ENCODE assay signal across 8 cellular contexts in the genomic region with DNA sequence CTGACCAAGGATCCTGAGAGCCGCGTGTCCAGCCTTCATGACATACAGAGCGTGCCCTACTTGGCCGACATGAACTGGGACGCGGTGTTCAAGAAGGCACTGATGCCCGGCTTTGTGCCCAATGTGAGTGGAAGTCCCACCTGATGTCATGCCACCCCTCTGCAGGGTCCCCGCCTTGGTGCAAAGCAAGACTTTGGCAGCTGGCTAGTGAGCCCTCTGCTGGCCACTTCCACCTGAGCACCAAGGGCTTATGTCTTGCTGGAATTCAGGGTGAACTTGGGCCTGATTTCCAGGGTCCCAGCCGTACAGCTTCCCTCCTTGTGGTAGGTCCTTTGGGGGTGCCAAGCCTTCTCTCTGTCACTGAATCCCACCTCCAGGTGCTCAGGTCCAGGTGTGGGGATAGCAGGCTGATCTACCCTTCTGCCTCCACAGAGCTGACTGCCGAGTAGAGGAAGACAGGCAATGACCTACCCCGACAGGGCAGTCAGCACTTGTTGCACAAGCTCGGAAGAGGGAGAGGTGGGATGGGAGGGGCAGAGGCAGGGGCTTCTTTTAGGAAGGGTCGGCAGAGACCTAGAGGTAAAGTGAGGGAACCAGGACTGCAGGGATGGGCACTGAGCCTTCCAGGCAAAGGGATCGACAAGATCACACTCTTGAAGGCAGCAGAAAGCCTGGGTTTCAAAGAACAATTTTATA.
A peak's percentile ranks its signal among the peaks of the same experiment; 100 is the strongest.
DNase-seq lines count a peak whose midpoint lies in the region; ATAC-seq and TF ChIP-seq lines count a peak whose summit lies in the region.

No MANE protein-coding gene starts in this region.

- no peak overlapping the region for H3K4me3 Mint-ChIP-seq in mesothelial cell of epicardium
- no peak overlapping the region for H3K4me3 Mint-ChIP-seq in CD8-positive, alpha-beta memory T cell
- no peak overlapping the region for H3K4me3 Mint-ChIP-seq in stimulated activated effector memory CD8-positive, alpha-beta T cell treated with anti-CD3 and anti-CD28 coated beads, Interleukin-12 subunit alpha, Interleukin-12 subunit beta, amount 100 ng/mL, for 72 hours

- CTCF ChIA-PET in CD8-positive, alpha-beta memory T cell (lab: Charles Lee): no interaction called here

- no peak overlapping the region for H3K27ac ChIP-seq in CD8-positive, alpha-beta memory T cell (ENCODE audit: low read depth, low read length)

- peaks cover 7% of the 10 kb centered on the region for H3K27me3 Mint-ChIP-seq in mesothelial cell of epicardium (ENCODE audit: low read depth)
- peaks cover 0 to 1% of the 10 kb centered on the region in 2 donors for H3K27me3 Mint-ChIP-seq in CD8-positive, alpha-beta memory T cell

- TF ChIP-seq CTCF in LNCaP clone FGC (IDR thresholded peaks at IDR 0.05; ENCODE audit: control insufficient read depth, extremely low read depth, insufficient read depth) (peak; percentile 80), mesothelial cell of epicardium (IDR thresholded peaks at IDR 0.05; ENCODE audit: unreplicated experiment) (peak; percentile 25)

- peak; percentile 10 to 27 (median 12) for DNase-seq in NCI-H1417 (lab: John Stamatoyannopoulos, UW)
- no peak for DNase-seq in NCI-H1417 treated with DMSO at 0.1 percent for 48 hours (lab: John Stamatoyannopoulos, UW)
- DNase-seq in LNCaP clone FGC (ENCODE audit: low read depth): no peak
- DNase-seq in dermis microvascular lymphatic vessel endothelial cell (ENCODE audit: low read depth in 2 of 2): peak; percentile 16 to 52
- DNase-seq in mesothelial cell of epicardium (ENCODE audit: low spot score in 2 of 2, unreplicated experiment in 2 of 2): no peak
- no peak for DNase-seq in CD8-positive, alpha-beta memory T cell
- no peak for DNase-seq in DMS79 (lab: John Stamatoyannopoulos, UW)
- DNase-seq in stimulated activated effector memory CD8-positive, alpha-beta T cell treated with anti-CD3 and anti-CD28 coated beads, Interleukin-12 subunit alpha, Interleukin-12 subunit beta, amount 100 ng/mL, for 72 hours (ENCODE audit: low spot score in 2 of 2): no peak

- no peaks in the 10 kb centered on the region for H3K36me3 ChIP-seq in CD8-positive, alpha-beta memory T cell (ENCODE audit: insufficient read depth, low read length)

- H3K27ac Mint-ChIP-seq in mesothelial cell of epicardium: no peak overlapping the region
- no peak overlapping the region for H3K27ac Mint-ChIP-seq in CD8-positive, alpha-beta memory T cell
- H3K27ac Mint-ChIP-seq in stimulated activated effector memory CD8-positive, alpha-beta T cell treated with anti-CD3 and anti-CD28 coated beads, Interleukin-12 subunit alpha, Interleukin-12 subunit beta, amount 100 ng/mL, for 72 hours: no peak overlapping the region

- H3K4me1 ChIP-seq in CD8-positive, alpha-beta memory T cell (ENCODE audit: insufficient read depth, low read length): no peaks in the 10 kb centered on the region

- no peaks in the 10 kb centered on the region for H3K9me3 ChIP-seq in CD8-positive, alpha-beta memory T cell (ENCODE audit: low read length)

- POLR2A ChIA-PET in CD8-positive, alpha-beta memory T cell (lab: Charles Lee): no interaction called here

- no peaks in the 10 kb centered on the region for H3K27me3 ChIP-seq in CD8-positive, alpha-beta memory T cell (ENCODE audit: insufficient read depth, low read length, poor library complexity, severe bottlenecking)

- no peak overlapping the region for H3K4me3 ChIP-seq in LNCaP clone FGC (ENCODE audit: low read depth, low read length)
- H3K4me3 ChIP-seq in CD8-positive, alpha-beta memory T cell (ENCODE audit: low read length): no peak overlapping the region

- no peaks in the 10 kb centered on the region for H3K9me3 Mint-ChIP-seq in mesothelial cell of epicardium
- H3K9me3 Mint-ChIP-seq in CD8-positive, alpha-beta memory T cell: peaks cover 0 to 2% (median 0%) of the 10 kb centered on the region in 5 donors
- H3K9me3 Mint-ChIP-seq in stimulated activated effector memory CD8-positive, alpha-beta T cell treated with anti-CD3 and anti-CD28 coated beads, Interleukin-12 subunit alpha, Interleukin-12 subunit beta, amount 100 ng/mL, for 72 hours: no peaks in the 10 kb centered on the region

- no peak for ATAC-seq in stimulated activated effector memory CD8-positive, alpha-beta T cell treated with anti-CD3 and anti-CD28 coated beads, Interleukin-12 subunit alpha, Interleukin-12 subunit beta, amount 100 ng/mL, for 72 hours

- H3K4me1 Mint-ChIP-seq in mesothelial cell of epicardium: no peaks in the 10 kb centered on the region
- H3K4me1 Mint-ChIP-seq in CD8-positive, alpha-beta memory T cell: no peaks in the 10 kb centered on the region
- H3K4me1 Mint-ChIP-seq in stimulated activated effector memory CD8-positive, alpha-beta T cell treated with anti-CD3 and anti-CD28 coated beads, Interleukin-12 subunit alpha, Interleukin-12 subunit beta, amount 100 ng/mL, for 72 hours: no peaks in the 10 kb centered on the region

- H3K36me3 Mint-ChIP-seq in mesothelial cell of epicardium: no peaks in the 10 kb centered on the region
- no peaks in the 10 kb centered on the region for H3K36me3 Mint-ChIP-seq in CD8-positive, alpha-beta memory T cell
- no peaks in the 10 kb centered on the region for H3K36me3 Mint-ChIP-seq in stimulated activated effector memory CD8-positive, alpha-beta T cell treated with anti-CD3 and anti-CD28 coated beads, Interleukin-12 subunit alpha, Interleukin-12 subunit beta, amount 100 ng/mL, for 72 hours

Comparison
In these comparisons a context has a peak if more than half of its experiments do, and no peak if none do; other contexts are left out.
1. DNase-seq: peak in NCI-H1417 (3 of 3) and dermis microvascular lymphatic vessel endothelial cell (2 of 2); none in NCI-H1417 treated with DMSO at 0.1 percent for 48 hours (single experiment), LNCaP clone FGC (single experiment), mesothelial cell of epicardium (0 of 2), CD8-positive, alpha-beta memory T cell (0 of 5), DMS79 (single experiment) and stimulated activated effector memory CD8-positive, alpha-beta T cell treated with anti-CD3 and anti-CD28 coated beads, Interleukin-12 subunit alpha, Interleukin-12 subunit beta, amount 100 ng/mL, for 72 hours (0 of 2).